22 cellular contexts compared by ENCODE assay signal in the genomic region with DNA sequence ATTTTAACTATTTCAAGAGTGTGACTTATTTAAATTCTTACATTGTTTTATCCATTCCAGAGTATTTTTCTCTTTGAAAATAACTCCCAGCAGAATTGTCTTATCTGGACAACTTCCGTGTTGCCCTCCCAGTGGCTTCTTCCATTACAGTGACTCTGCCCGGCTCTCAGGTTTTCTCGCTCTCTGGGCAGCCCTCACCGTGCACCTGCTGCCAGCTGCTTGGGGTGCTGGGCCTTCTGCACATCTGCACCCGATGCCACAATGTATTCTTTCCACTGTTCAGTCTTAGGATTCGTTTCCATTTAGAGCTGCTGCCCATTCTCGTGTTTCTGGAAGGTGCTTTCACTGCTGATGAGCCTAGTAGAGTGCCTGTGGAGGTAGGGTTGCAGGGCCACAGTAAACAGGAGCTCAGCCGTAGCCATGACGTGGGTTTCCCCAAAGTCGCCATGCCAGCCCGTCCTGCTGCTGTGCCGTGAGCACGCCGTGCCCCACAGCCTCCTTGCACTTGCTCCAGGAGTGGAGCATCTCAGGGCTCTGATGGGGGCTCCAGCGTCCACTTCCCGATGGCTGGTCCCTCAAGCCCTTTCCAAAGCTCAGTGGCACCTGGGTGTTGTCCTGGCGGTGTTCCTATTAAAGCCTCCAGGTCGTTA. TPM values are rescaled to one million over a fixed set of nuclear protein-coding genes. Genes with fewer than 3 reads are reported as not detected.
A peak's percentile ranks its signal among the peaks of the same experiment; 100 is the strongest.
DNase-seq lines count a peak whose midpoint lies in the region; ATAC-seq, FAIRE-seq and TF ChIP-seq lines count a peak whose summit lies in the region.
"Had no signal": no experiment of that assay in that cellular context is flagged by ENCODE, and none has a peak within 500 bp of the region (broad histone marks: within the 10 kb centered on the region; RNA-seq: fewer than 3 reads in every experiment).

No MANE protein-coding gene starts in this region.

- H2BK15ac ChIP-seq in H1 (ENCODE audit: low read length), result no peak overlapping the region

- H2BK120ac ChIP-seq in H1 (replicated peaks; ENCODE audit: low read depth, low read length), result no peak overlapping the region

- no peak for FAIRE-seq in H1 (lab: Jason Lieb, UNC)
- FAIRE-seq: D721Med had no signal

- H3K9me3 ChIP-seq in H1 (ENCODE audit: insufficient read depth in 2 of 2, low read depth in 1 of 2, low read length in 1 of 2) (no peaks in the 10 kb centered on the region), upper lobe of right lung (no peaks in the 10 kb centered on the region)
- H3K9me3 ChIP-seq: HAP-1, Peyer's patch had no signal

- no peak overlapping the region for H2BK12ac ChIP-seq in H1 (ENCODE audit: low read depth, low read length)

- H4K91ac ChIP-seq in H1 (replicated peaks; ENCODE audit: insufficient read length, low read length), result no peak overlapping the region

- peaks cover 33% of the 10 kb centered on the region for H3K4me1 Mint-ChIP-seq in mesothelial cell of epicardium
- H3K4me1 Mint-ChIP-seq: CD14-positive monocyte had no signal

- H3K23me2 ChIP-seq in H1 (ENCODE audit: low read depth, low read length), result peaks cover 2% of the 10 kb centered on the region; the same call in 1 of the 2 replicates

- H3K9ac ChIP-seq in H1 (replicated peaks in 1 of 4; ENCODE audit: extremely low read depth in 1 of 4, low read depth in 3 of 4, low read length in 3 of 4), result no peak overlapping the region

- no peaks in the 10 kb centered on the region for H3K27me3 Mint-ChIP-seq in mesothelial cell of epicardium (ENCODE audit: low read depth)

- POLR2A ChIA-PET in H1 (lab: Charles Lee; ENCODE audit: partially characterized antibody), result no interaction called here

- H4K8ac ChIP-seq in H1 (ENCODE audit: extremely low read depth, insufficient read depth, low read length), result peak overlapping the region; percentile 19; the same call in 1 of the 2 replicates

- H3K36me3 ChIP-seq in H1 (ENCODE audit: control insufficient read depth in 2 of 4, insufficient read depth in 4 of 4, low read length in 3 of 4) (peaks cover 0 to 9% (median 3%) of the 10 kb centered on the region in 4 experiments; a peak in 6 of 8 replicates), upper lobe of right lung (peaks cover 12% of the 10 kb centered on the region)

- H3K18ac ChIP-seq in H1 (ENCODE audit: extremely low read depth, low read length), result no peak overlapping the region

- no peak overlapping the region for H3K14ac ChIP-seq in H1 (ENCODE audit: insufficient read length)

- intact Hi-C loops in upper lobe of right lung (cut with DNase I), result no loop called here

- H4K5ac ChIP-seq in H1 (ENCODE audit: insufficient read length, low read depth, low read length), result no peak overlapping the region

- H3K56ac ChIP-seq in H1 (replicated peaks; ENCODE audit: insufficient read length, low read depth, low read length), result no peak overlapping the region

- CTCF ChIA-PET in H1 (lab: Charles Lee; ENCODE audit: partially characterized antibody), result interaction anchor here (0.9 to 3.4 kb wide), 3 partner anchors 8 to 26 kb away, joined by 3 to 11 read pairs (median 3); no protein-coding TSS in a partner anchor

- H2BK5ac ChIP-seq in H1 (ENCODE audit: low read depth, low read length), result no peak overlapping the region; the same call in 1 of the 2 replicates

- TF ChIP-seq EP300 in H1 (IDR thresholded peaks at IDR 0.05; ENCODE audit: borderline replicate concordance in 1 of 2, low read depth in 2 of 2, low read length in 2 of 2), result no peak

- no peaks in the 10 kb centered on the region; a peak in 1 of 7 replicates for H3K27me3 ChIP-seq in H1 (replicated peaks in 1 of 4; ENCODE audit: control insufficient read depth in 3 of 4, extremely low read depth in 1 of 4, insufficient read depth in 3 of 4, low read length in 3 of 4)
- no peaks in the 10 kb centered on the region for H3K27me3 ChIP-seq in upper lobe of right lung
- H3K27me3 ChIP-seq: Peyer's patch had no signal

- peaks cover 6% of the 10 kb centered on the region for H3K79me1 ChIP-seq in H1 (ENCODE audit: low read depth, low read length)

- TF ChIP-seq CTCF in H1 (IDR thresholded peaks at IDR 0.05; ENCODE audit: control extremely low read depth in 1 of 3, insufficient read depth in 1 of 3, low read depth in 1 of 3, low read length in 3 of 3) (no peak), mesothelial cell of epicardium (IDR thresholded peaks at IDR 0.05; ENCODE audit: unreplicated experiment) (no peak), upper lobe of right lung (IDR thresholded peaks at IDR 0.05) (no peak)

- H3K9me3 Mint-ChIP-seq in mesothelial cell of epicardium, result peaks cover 18% of the 10 kb centered on the region

- no peak overlapping the region for H3K27ac ChIP-seq in H1 (ENCODE audit: low read depth, low read length)
- H3K27ac ChIP-seq in upper lobe of right lung, result no peak overlapping the region
- H3K27ac ChIP-seq: HL-60 had no signal

- ATAC-seq in upper lobe of right lung, result no peak
- no peak for ATAC-seq in GM19397 (IDR thresholded peaks at IDR 0.05; ENCODE audit: unreplicated experiment)

- no peak overlapping the region for H3K23ac ChIP-seq in H1 (ENCODE audit: insufficient read length)

- H3K4me1 ChIP-seq in H1 (replicated peaks in 1 of 4; ENCODE audit: control insufficient read depth in 3 of 4, insufficient read depth in 4 of 4, low read length in 3 of 4), result peaks cover 0 to 9% (median 7%) of the 10 kb centered on the region in 4 experiments; a peak in 6 of 7 replicates
- H3K4me1 ChIP-seq in upper lobe of right lung, result no peaks in the 10 kb centered on the region
- H3K4me1 ChIP-seq: HAP-1 had no signal

- no peak overlapping the region for H2AFZ ChIP-seq in H1 (ENCODE audit: low read length)

- peaks cover 5 to 14% of the 10 kb centered on the region in 2 experiments for H4K20me1 ChIP-seq in H1 (replicated peaks in 1 of 2; ENCODE audit: control insufficient read depth in 1 of 2, insufficient read depth in 2 of 2, low read length in 2 of 2)

- no peak overlapping the region for H3K4me3 Mint-ChIP-seq in mesothelial cell of epicardium
- H3K4me3 Mint-ChIP-seq: CD14-positive monocyte had no signal

- peak overlapping the region; percentile 11 for H3K27ac Mint-ChIP-seq in mesothelial cell of epicardium

- no peak overlapping the region for H2BK20ac ChIP-seq in H1 (ENCODE audit: low read length)

- no peak overlapping the region for H3K4ac ChIP-seq in H1 (replicated peaks; ENCODE audit: insufficient read length, low read depth, low read length)

- H3K4me2 ChIP-seq in H1 (ENCODE audit: insufficient read depth in 1 of 2, low read depth in 2 of 2, low read length in 2 of 2), result no peak overlapping the region

- peak; percentile 19 for DNase-seq in NCI-H510A treated with DMSO at 0.1 percent for 48 hours (lab: John Stamatoyannopoulos, UW)
- no peak for DNase-seq in NCI-H510A (lab: John Stamatoyannopoulos, UW)
- DNase-seq in H1 (ENCODE audit: low read depth in 1 of 2, low spot score in 2 of 2), result no peak
- DNase-seq in mesothelial cell of epicardium (ENCODE audit: low spot score in 2 of 2, unreplicated experiment in 2 of 2), result no peak
- DNase-seq in upper lobe of right lung, result peak; percentile 23
- no peak for DNase-seq in NOMO-1 treated with DMSO at 0.1 percent for 48 hours (lab: John Stamatoyannopoulos, UW; ENCODE audit: unreplicated experiment)
- DNase-seq in GDM1 (lab: John Stamatoyannopoulos, UW), result no peak
- DNase-seq: 8988T, DMS79, KG1, NCI-H1092, NCI-H1436, NCI-H187 treated with DMSO at 0.1 percent for 48 hours, NCI-H226, NCI-H524 treated with DMSO at 0.1 percent for 48 hours, NCI-H82 had no signal

- H3K36me3 Mint-ChIP-seq in mesothelial cell of epicardium, result peaks cover 31% of the 10 kb centered on the region

- H2AK5ac ChIP-seq in H1 (ENCODE audit: low read depth, low read length), result no peak overlapping the region

- WGBS in H1 (ENCODE audit: extremely low coverage in 1 of 2, insufficient coverage in 1 of 2, insufficient read length in 1 of 2, insufficient replicate concordance in 2 of 2, low coverage in 1 of 2, low lambda C conversion rate in 2 of 2, missing lambda C conversion rate in 1 of 2), 2 experiments, result 92% methylated on average over 18 of the region's 18 CpGs; no CpG with 5 or more reads in 1 of the 2 experiments

- peaks cover 0 to 4% of the 10 kb centered on the region in 2 experiments; a peak in 1 of 4 replicates for H3K79me2 ChIP-seq in H1 (ENCODE audit: control insufficient read depth in 1 of 2, insufficient read depth in 2 of 2, low read length in 2 of 2)

- H3K4me3 ChIP-seq in H1 (ENCODE audit: extremely low read depth in 1 of 4, insufficient read depth in 2 of 4, low read depth in 3 of 4, low read length in 4 of 4) (no peak overlapping the region), upper lobe of right lung (no peak overlapping the region)
- H3K4me3 ChIP-seq: HAP-1, Peyer's patch had no signal

- no peak for TF ChIP-seq RAD21 in H1 (IDR thresholded peaks at IDR 0.05 in 1 of 2, conservative IDR thresholded peaks at IDR 0.05 in 1 of 2; ENCODE audit: low read depth in 2 of 2, low read length in 2 of 2)

- TF ChIP-seq POLR2A in H1 (IDR thresholded peaks at IDR 0.05; ENCODE audit: control extremely low read depth in 1 of 2, low read depth in 2 of 2, low read length in 2 of 2), result no peak

TF ChIP-seq in H1, 55 proteins besides CTCF, POLR2A, EP300 and RAD21 (continues in another document):
- TF ChIP-seq MAFK (IDR thresholded peaks at IDR 0.05; ENCODE audit: low read depth, low read length) (no peak), PHF8 (conservative IDR thresholded peaks at IDR 0.05; ENCODE audit: low read depth, low read length) (no peak)

RNA-seq across cellular contexts. Expression of a gene that starts 46.1 kb away (rescaled TPM):
- total RNA-seq in H1 (2021; fragmentation: NEBNext Ultra II Directional; extraction: Animal tissue kit (Norgen Biotek cat#: 25700)), result 35.2 and 35.3 TPM in 2 replicates
- polyA plus RNA-seq in H1 (2011; rRNA removed), result 19.5 and 22.6 TPM in 2 replicates
- 24.4 TPM for polyA plus RNA-seq in H1 (2011; cell fraction: cytosol; rRNA removed)
- polyA plus RNA-seq in H1 (2011; cell fraction: nucleus; rRNA removed), result 30.3 TPM
- 20.2 to 29.9 TPM (median 25.7 TPM) in 4 replicates for polyA plus RNA-seq in H1 (2012, experiment 1 of 2)
- polyA plus RNA-seq in H1 (2012, experiment 2 of 2), result 7.8 TPM
- polyA plus RNA-seq in H1 (2013, experiment 1 of 2), result 20.0 TPM
- 19.6 TPM for polyA plus RNA-seq in H1 (2013, experiment 2 of 2)
- 28.8 and 30.9 TPM in 2 replicates for polyA minus RNA-seq in H1 (2011; rRNA and poly(A)+ RNA removed)
- polyA minus RNA-seq in H1 (2011; cell fraction: cytosol; rRNA and poly(A)+ RNA removed), result 8.8 TPM
- 25.0 TPM for polyA minus RNA-seq in H1 (2011; cell fraction: nucleus; rRNA and poly(A)+ RNA removed)
- total RNA-seq in mesothelial cell of epicardium, result 34.8 to 43.3 TPM (median 40.2 TPM) in 3 replicates
- total RNA-seq in upper lobe of right lung, result 24.6 TPM

RNA-seq across cellular contexts. Expression of a gene that starts 48.0 kb away (rescaled TPM):
- 81.9 and 84.8 TPM in 2 replicates for total RNA-seq in H1 (2021; fragmentation: NEBNext Ultra II Directional; extraction: Animal tissue kit (Norgen Biotek cat#: 25700))
- 35.5 and 43.6 TPM in 2 replicates for polyA plus RNA-seq in H1 (2011; rRNA removed)
- polyA plus RNA-seq in H1 (2011; cell fraction: cytosol; rRNA removed), result 51.7 TPM
- polyA plus RNA-seq in H1 (2011; cell fraction: nucleus; rRNA removed), result 54.2 TPM
- polyA plus RNA-seq in H1 (2012, experiment 1 of 2), result 68.2 to 75.6 TPM (median 71.3 TPM) in 4 replicates
- 27.7 TPM for polyA plus RNA-seq in H1 (2012, experiment 2 of 2)
- 54.0 TPM for polyA plus RNA-seq in H1 (2013, experiment 1 of 2)
- 54.0 TPM for polyA plus RNA-seq in H1 (2013, experiment 2 of 2)
- 51.8 and 52.5 TPM in 2 replicates for polyA minus RNA-seq in H1 (2011; rRNA and poly(A)+ RNA removed)
- 33.2 TPM for polyA minus RNA-seq in H1 (2011; cell fraction: cytosol; rRNA and poly(A)+ RNA removed)
- 26.5 TPM for polyA minus RNA-seq in H1 (2011; cell fraction: nucleus; rRNA and poly(A)+ RNA removed)
- total RNA-seq in mesothelial cell of epicardium (51.6 to 53.6 TPM (median 52.6 TPM) in 3 replicates), upper lobe of right lung (42.3 TPM)

Comparison
In these comparisons a context has a peak if more than half of its experiments do, and no peak if none do; other contexts are left out.
1. DNase-seq: peak in NCI-H510A treated with DMSO at 0.1 percent for 48 hours (single experiment) and upper lobe of right lung (single experiment); none in NCI-H510A (single experiment), H1 (0 of 2), mesothelial cell of epicardium (0 of 2), NOMO-1 treated with DMSO at 0.1 percent for 48 hours (single experiment) and GDM1 (single experiment).